In the genomic region with DNA sequence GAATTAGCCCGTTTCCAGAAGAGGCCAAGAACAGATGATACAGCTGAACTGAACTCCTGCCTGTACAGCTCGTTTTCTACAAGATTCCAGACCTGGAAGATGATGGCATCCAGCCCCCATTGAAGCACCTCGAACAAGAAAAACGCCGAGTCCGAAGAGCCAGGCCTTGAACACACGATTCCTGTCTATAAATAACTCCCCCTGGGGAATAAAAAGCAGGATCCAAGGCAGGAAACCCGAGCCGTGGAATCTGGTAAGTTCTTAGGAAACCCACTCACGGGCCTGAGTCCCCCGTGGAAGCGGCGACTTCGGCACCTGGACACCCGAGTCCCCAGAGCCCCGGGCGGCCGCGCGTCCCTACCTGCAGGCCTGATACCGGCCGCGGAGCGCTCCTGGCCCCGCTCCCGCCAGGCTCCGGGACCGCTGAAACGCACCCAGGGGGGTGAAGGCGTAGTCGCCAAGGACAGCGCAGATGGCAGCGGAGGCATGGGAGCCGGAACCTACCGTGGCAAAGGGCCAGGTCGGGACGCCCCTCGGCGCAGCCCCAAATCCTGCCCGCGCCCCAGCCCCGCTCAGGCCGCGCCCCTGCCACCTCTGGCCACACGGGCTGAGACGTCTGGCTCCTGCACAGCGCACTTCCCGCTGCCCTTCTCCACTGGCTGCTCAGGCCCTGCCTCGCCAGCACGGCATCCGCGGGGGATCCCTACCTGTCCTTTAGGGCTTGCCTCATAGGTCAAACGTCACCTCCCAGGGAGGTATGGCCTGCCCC, we compare ENCODE assay signal across 7 cellular contexts.
A peak's percentile ranks its signal among the peaks of the same experiment; 100 is the strongest.
DNase-seq lines count a peak whose midpoint lies in the region; ATAC-seq lines count a peak whose summit lies in the region.

No MANE protein-coding gene starts in this region.

- H3K9ac ChIP-seq in endocrine pancreas (ENCODE audit: control insufficient read depth, insufficient read depth, low read length) (peak overlapping the region; percentile 89), mucosa of stomach (ENCODE audit: low read length) (peak overlapping the region; percentile 36)

- peaks cover 5% of the 10 kb centered on the region for H3K4me1 ChIP-seq in endocrine pancreas (ENCODE audit: control insufficient read depth, insufficient read depth, low read length)
- H3K4me1 ChIP-seq in mucosa of stomach (ENCODE audit: control insufficient read depth, insufficient read depth, low read length), result peaks cover 10% of the 10 kb centered on the region

- H3K4me3 ChIP-seq in endocrine pancreas (ENCODE audit: control insufficient read depth, insufficient read depth, low read length) (peak overlapping the region; percentile 63), mucosa of stomach (ENCODE audit: low read length) (no peak overlapping the region)

- no peaks in the 10 kb centered on the region for H3K27me3 ChIP-seq in endocrine pancreas (ENCODE audit: control insufficient read depth, insufficient read depth, low read length)
- peaks cover 4% of the 10 kb centered on the region for H3K27me3 ChIP-seq in mucosa of stomach (ENCODE audit: control insufficient read depth, insufficient read depth, low read length)

- ATAC-seq in GM18907 (IDR thresholded peaks at IDR 0.05; ENCODE audit: unreplicated experiment), result peak; percentile 35
- ATAC-seq in HG03442 (IDR thresholded peaks at IDR 0.05; ENCODE audit: unreplicated experiment), result no peak
- no peak for ATAC-seq in HG03045 (IDR thresholded peaks at IDR 0.05; ENCODE audit: unreplicated experiment)

- H3K36me3 ChIP-seq in endocrine pancreas (ENCODE audit: control insufficient read depth, insufficient read depth, low read length), result no peaks in the 10 kb centered on the region
- no peaks in the 10 kb centered on the region for H3K36me3 ChIP-seq in mucosa of stomach (ENCODE audit: control insufficient read depth, insufficient read depth, low read length)

- no peaks in the 10 kb centered on the region for H3K9me3 ChIP-seq in endocrine pancreas (ENCODE audit: control insufficient read depth, low read length)
- no peaks in the 10 kb centered on the region for H3K9me3 ChIP-seq in mucosa of stomach (ENCODE audit: control insufficient read depth, low read length)

- DNase-seq in NCI-H748 treated with DMSO at 0.1 percent for 48 hours (lab: John Stamatoyannopoulos, UW) (peak; percentile 34), NCI-H1436 (lab: John Stamatoyannopoulos, UW) (no peak)
